ENCODE assay signal across 8 cellular contexts in the genomic region with DNA sequence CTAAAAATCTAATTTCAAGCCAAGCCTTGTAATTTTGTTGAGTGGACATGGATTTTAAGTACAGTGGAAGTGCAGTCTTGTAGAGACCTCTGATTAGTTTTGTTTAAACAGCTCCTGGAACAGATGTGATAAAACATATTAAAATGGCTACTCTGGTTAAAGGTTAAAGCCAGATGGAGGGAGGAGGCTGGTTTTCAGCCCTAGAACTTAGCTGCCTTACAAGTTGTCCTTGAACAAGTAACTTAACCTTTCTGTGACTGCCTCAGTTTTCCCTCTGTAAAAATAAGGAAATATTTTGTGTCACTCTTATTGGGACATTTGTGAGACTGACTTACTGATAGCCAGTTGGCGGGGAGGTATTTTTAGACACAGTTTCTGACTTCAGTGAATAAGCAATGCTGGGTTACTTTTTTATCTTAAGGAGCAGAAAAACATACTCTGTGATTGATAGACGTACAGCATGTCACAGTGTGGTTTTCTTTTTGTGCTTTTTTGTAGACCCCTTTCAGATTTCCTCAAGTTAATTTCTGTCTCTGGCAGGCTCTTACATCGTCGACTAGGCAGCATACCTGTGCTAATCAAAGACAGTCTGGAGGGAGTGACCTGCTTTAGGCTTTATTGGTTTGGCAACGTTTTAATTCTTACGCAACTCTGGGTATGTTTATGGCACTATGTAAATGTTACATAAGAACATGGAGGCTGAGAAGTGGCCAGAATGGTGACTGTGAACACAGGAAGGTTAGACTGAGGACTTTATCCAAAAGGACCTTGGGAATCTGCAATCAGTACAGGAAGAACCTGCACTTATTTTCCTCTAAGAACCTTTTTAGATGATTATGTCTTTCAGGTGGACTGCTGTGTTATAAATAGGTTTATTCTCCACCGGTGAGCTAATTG. TPM values are rescaled to one million over a fixed set of nuclear protein-coding genes. Genes with fewer than 3 reads are reported as not detected.
A peak's percentile ranks its signal among the peaks of the same experiment; 100 is the strongest.
DNase-seq lines count a peak whose midpoint lies in the region; ATAC-seq, FAIRE-seq and TF ChIP-seq lines count a peak whose summit lies in the region.

No MANE protein-coding gene starts in this region.

- no peaks in the 10 kb centered on the region for H3K27me3 Mint-ChIP-seq in activated naive CD4-positive, alpha-beta T cell treated with anti-CD3 and anti-CD28 coated beads, Interleukin-2, amount 50 U/mL, for 24 hours
- H3K27me3 Mint-ChIP-seq in activated naive CD4-positive, alpha-beta T cell treated with anti-CD3 and anti-CD28 coated beads for 36 hours (ENCODE audit: low read depth): peaks cover 4% of the 10 kb centered on the region
- peaks cover 6% of the 10 kb centered on the region for H3K27me3 Mint-ChIP-seq in type B pancreatic cell

- H3K9me2 ChIP-seq in OCI-LY7 (ENCODE audit: insufficient read depth, low read length): no peaks in the 10 kb centered on the region

- WGBS in HepG2 (ENCODE audit: low lambda C conversion rate): 37% methylated on average over 7 of the region's 7 CpGs

- intact Hi-C loops in activated naive CD4-positive, alpha-beta T cell treated with anti-CD3 and anti-CD28 coated beads for 36 hours (cut with micrococcal nuclease): no loop called here
- intact Hi-C loops in ascending aorta (cut with DNase I) (loop anchor here (5.0 kb wide), 2 partner anchors 68 to 328 kb away; no protein-coding TSS in a partner anchor), HepG2 (cut with micrococcal nuclease; ENCODE audit: unreplicated experiment) (no loop called here), OCI-LY7 (cut with micrococcal nuclease; ENCODE audit: unreplicated experiment) (no loop called here)

- H3K36me3 ChIP-seq in ascending aorta: no peaks in the 10 kb centered on the region
- H3K36me3 ChIP-seq in HepG2 (replicated peaks in 1 of 2; ENCODE audit: control insufficient read depth in 1 of 2, insufficient read depth in 2 of 2, low read length in 2 of 2): no peaks in the 10 kb centered on the region; a peak in 1 of 5 replicates
- no peaks in the 10 kb centered on the region for H3K36me3 ChIP-seq in OCI-LY7 (ENCODE audit: insufficient read depth, low read length)

- TF ChIP-seq POLR2A in HepG2 (IDR thresholded peaks at IDR 0.05; ENCODE audit: insufficient read depth in 1 of 2, low read depth in 2 of 2, low read length in 2 of 2): no peak

- no peak for TF ChIP-seq RAD21 in HepG2 (CRISPR knock-in tag; IDR thresholded peaks at IDR 0.05)

- H3K27ac ChIP-seq in ascending aorta (peak overlapping the region; percentile 80 to 85), HepG2 (ENCODE audit: extremely low read length, insufficient read depth, low read length) (peak overlapping the region; percentile 14), OCI-LY7 (ENCODE audit: low read depth, low read length, poor library complexity, severe bottlenecking) (no peak overlapping the region)

- H3K27me3 ChIP-seq in ascending aorta (no peaks in the 10 kb centered on the region), HepG2 (ENCODE audit: control insufficient read depth in 1 of 2, insufficient read depth in 2 of 2, low read length in 2 of 2) (peaks cover 0 to 9% of the 10 kb centered on the region in 2 experiments; a peak in 2 of 5 replicates)

- H3K4me3 Mint-ChIP-seq in activated naive CD4-positive, alpha-beta T cell treated with anti-CD3 and anti-CD28 coated beads, Interleukin-2, amount 50 U/mL, for 24 hours: peak overlapping the region; percentile 80
- H3K4me3 Mint-ChIP-seq in activated naive CD4-positive, alpha-beta T cell treated with anti-CD3 and anti-CD28 coated beads for 36 hours: no peak overlapping the region
- H3K4me3 Mint-ChIP-seq in type B pancreatic cell: peak overlapping the region; percentile 83

- H3K27ac Mint-ChIP-seq in activated naive CD4-positive, alpha-beta T cell treated with anti-CD3 and anti-CD28 coated beads, Interleukin-2, amount 50 U/mL, for 24 hours: peak overlapping the region; percentile 64
- no peak overlapping the region for H3K27ac Mint-ChIP-seq in activated naive CD4-positive, alpha-beta T cell treated with anti-CD3 and anti-CD28 coated beads for 36 hours
- H3K27ac Mint-ChIP-seq in type B pancreatic cell: peak overlapping the region; percentile 61

- ATAC-seq in HepG2: no peak

- H3K9me3 ChIP-seq in ascending aorta: no peaks in the 10 kb centered on the region
- H3K9me3 ChIP-seq in HepG2 (ENCODE audit: low read length): no peaks in the 10 kb centered on the region
- no peaks in the 10 kb centered on the region for H3K9me3 ChIP-seq in OCI-LY7 (ENCODE audit: low read length)

- H3K4me3 ChIP-seq in ascending aorta (peak overlapping the region in 1 of 2 donors; percentile 94), HepG2 (replicated peaks in 1 of 3; ENCODE audit: insufficient read depth in 1 of 3, low read depth in 2 of 3, low read length in 3 of 3) (peak overlapping the region in 2 of 3 experiments; percentile 77 to 85; a peak in 1 of 6 replicates), OCI-LY7 (ENCODE audit: low read depth, low read length, poor library complexity, severe bottlenecking) (no peak overlapping the region)

- H3K36me3 Mint-ChIP-seq in activated naive CD4-positive, alpha-beta T cell treated with anti-CD3 and anti-CD28 coated beads, Interleukin-2, amount 50 U/mL, for 24 hours: peaks cover 4% of the 10 kb centered on the region
- peaks cover 2% of the 10 kb centered on the region for H3K36me3 Mint-ChIP-seq in activated naive CD4-positive, alpha-beta T cell treated with anti-CD3 and anti-CD28 coated beads for 36 hours (ENCODE audit: low read depth)
- peaks cover 6% of the 10 kb centered on the region for H3K36me3 Mint-ChIP-seq in type B pancreatic cell

- peaks cover 62% of the 10 kb centered on the region for H3K4me1 Mint-ChIP-seq in activated naive CD4-positive, alpha-beta T cell treated with anti-CD3 and anti-CD28 coated beads, Interleukin-2, amount 50 U/mL, for 24 hours
- H3K4me1 Mint-ChIP-seq in activated naive CD4-positive, alpha-beta T cell treated with anti-CD3 and anti-CD28 coated beads for 36 hours (ENCODE audit: low read depth): peaks cover 41% of the 10 kb centered on the region
- H3K4me1 Mint-ChIP-seq in type B pancreatic cell (ENCODE audit: unreplicated experiment): peaks cover 59% of the 10 kb centered on the region

- CTCF ChIA-PET in activated naive CD4-positive, alpha-beta T cell treated with anti-CD3 and anti-CD28 coated beads for 36 hours (lab: Charles Lee): interaction anchor here (0.7 to 2.1 kb wide), 6 partner anchors 11 to 49 kb away, joined by 3 to 5 read pairs (median 3); no protein-coding TSS in a partner anchor
- CTCF ChIA-PET in HepG2 (lab: Yijun Ruan, JAX; ENCODE audit: low intra/inter-chr PET ratio, low total read pairs) (no interaction called here), OCI-LY7 (lab: Charles Lee; ENCODE audit: unreplicated experiment) (no interaction called here)

- H3K9me3 Mint-ChIP-seq in activated naive CD4-positive, alpha-beta T cell treated with anti-CD3 and anti-CD28 coated beads, Interleukin-2, amount 50 U/mL, for 24 hours: no peaks in the 10 kb centered on the region
- H3K9me3 Mint-ChIP-seq in activated naive CD4-positive, alpha-beta T cell treated with anti-CD3 and anti-CD28 coated beads for 36 hours: no peaks in the 10 kb centered on the region
- H3K9me3 Mint-ChIP-seq in type B pancreatic cell: no peaks in the 10 kb centered on the region

- POLR2A ChIA-PET in HepG2 (lab: Yijun Ruan, JAX) (no interaction called here), OCI-LY7 (lab: Charles Lee) (interaction anchor here (0.8 to 1.1 kb wide), 2 partner anchors 45 to 441 kb away, joined by 3 read pairs; no protein-coding TSS in a partner anchor)

- H2AFZ ChIP-seq in HepG2 (ENCODE audit: low read length): no peak overlapping the region
- no peak overlapping the region for H2AFZ ChIP-seq in OCI-LY7 (ENCODE audit: low read length)

- DNase-seq in activated naive CD4-positive, alpha-beta T cell treated with anti-CD3 and anti-CD28 coated beads for 36 hours: no peak
- no peak for DNase-seq in ascending aorta (ENCODE audit: low spot score in 2 of 2)
- DNase-seq in HepG2 (ENCODE audit: low spot score): peak; percentile 55
- no peak for DNase-seq in type B pancreatic cell (ENCODE audit: extremely low spot score, unreplicated experiment)
- no peak for DNase-seq in OCI-LY7 (ENCODE audit: low spot score)
- DNase-seq in DMS79 (lab: John Stamatoyannopoulos, UW): no peak
- no peak for DNase-seq in NCI-H1694 (lab: John Stamatoyannopoulos, UW)

- H3K4me2 ChIP-seq in HepG2 (ENCODE audit: low read depth, low read length): peak overlapping the region; percentile 93
- no peak overlapping the region for H3K4me2 ChIP-seq in OCI-LY7 (ENCODE audit: low read length)

- H3K9ac ChIP-seq in HepG2 (ENCODE audit: insufficient read depth, low read depth, low read length): peak overlapping the region; percentile 3; the same call in 1 of the 2 replicates

- H3K79me2 ChIP-seq in HepG2 (ENCODE audit: insufficient read depth, low read length): peaks cover 73% of the 10 kb centered on the region
- no peaks in the 10 kb centered on the region for H3K79me2 ChIP-seq in OCI-LY7 (ENCODE audit: insufficient read depth, low read depth, low read length)

- no peaks in the 10 kb centered on the region for H4K20me1 ChIP-seq in HepG2 (ENCODE audit: insufficient read depth, low read length)
- peaks cover 4% of the 10 kb centered on the region; the same call in 1 of the 2 replicates for H4K20me1 ChIP-seq in OCI-LY7 (ENCODE audit: insufficient read depth, low read length)

- peak; percentile 58 for FAIRE-seq in HepG2 (lab: Jason Lieb, UNC)

- in situ Hi-C loops in HepG2 (cut with HindIII; ENCODE audit: extremely low pct_ligation_motif_present, low pct_unique_long_range_greater_than_20kb): no loop called here

- H3K4me1 ChIP-seq in ascending aorta (peaks cover 9 to 26% of the 10 kb centered on the region in 2 donors), HepG2 (ENCODE audit: insufficient read depth, low read length) (peaks cover 70% of the 10 kb centered on the region), OCI-LY7 (ENCODE audit: insufficient read depth, low read length, poor library complexity, severe bottlenecking) (peaks cover 18% of the 10 kb centered on the region)

- TF ChIP-seq EP300 in HepG2 (IDR thresholded peaks at IDR 0.05; ENCODE audit: low read depth in 2 of 2, low read length in 2 of 2) (peak in 1 of 2 experiments; percentile 38; a peak in 1 of 4 replicates), HepG2 (CRISPR knock-in tag; IDR thresholded peaks at IDR 0.05; ENCODE audit: borderline replicate concordance) (no peak)

- TF ChIP-seq CTCF in ascending aorta (IDR thresholded peaks at IDR 0.05) (no peak), HepG2 (CRISPR knock-in tag; IDR thresholded peaks at IDR 0.05) (no peak), type B pancreatic cell (conservative IDR thresholded peaks at IDR 0.05) (no peak), OCI-LY7 (conservative IDR thresholded peaks at IDR 0.05; ENCODE audit: low read length) (no peak)

- no TSS peak for BruUV-seq in HepG2 (replicated peaks; lab: Mats Ljungman, UMichigan)
- no TSS peak for BruUV-seq in OCI-LY7 (replicated peaks; lab: Mats Ljungman, UMichigan)

RNA-seq across cellular contexts. Expression of a gene that starts 3.2 kb away (rescaled TPM):
- 1 to 10 TPM; 8.7 to 9.1 TPM for total RNA-seq in activated naive CD4-positive, alpha-beta T cell treated with anti-CD3 and anti-CD28 coated beads for 36 hours
- total RNA-seq in ascending aorta (18.7 TPM), HepG2 (2016; rRNA removed; fragmentation: Illumina TruSeq; extraction: Trizol) (5.8 and 8.9 TPM in 2 replicates), type B pancreatic cell (ENCODE audit: low replicate concordance) (36.0 and 36.1 TPM in 2 replicates), OCI-LY7 (2022) (6.1 and 6.8 TPM in 2 replicates)
- 2.0 and 2.2 TPM in 2 replicates for total RNA-seq in HepG2 (2016; cell fraction: cytosol; rRNA removed; fragmentation: Illumina TruSeq; extraction: Trizol; ENCODE audit: low read depth)
- 4.3 and 9.8 TPM in 2 replicates for total RNA-seq in HepG2 (2016; cell fraction: insoluble cytoplasmic fraction; rRNA removed; fragmentation: Illumina TruSeq; extraction: Trizol)
- 5.4 and 7.6 TPM in 2 replicates for total RNA-seq in HepG2 (2016; cell fraction: membrane; rRNA removed; fragmentation: Illumina TruSeq; extraction: Trizol)
- 9.9 and 14.3 TPM in 2 replicates for total RNA-seq in HepG2 (2016; cell fraction: nucleus; rRNA removed; fragmentation: Illumina TruSeq; extraction: Trizol)
- 12.1 and 14.1 TPM in 2 replicates for polyA plus RNA-seq in HepG2 (2011; rRNA removed)
- polyA plus RNA-seq in HepG2 (2011; cell fraction: cytosol; rRNA removed): 12.0 and 13.7 TPM in 2 replicates
- 12.5 and 12.9 TPM in 2 replicates for polyA plus RNA-seq in HepG2 (2011; cell fraction: nucleus; rRNA removed)
- 10.8 and 11.8 TPM in 2 replicates for polyA plus RNA-seq in HepG2 (2012)
- polyA plus RNA-seq in HepG2 (2016; cell fraction: cytosol; fragmentation: Illumina TruSeq; extraction: Trizol; ENCODE audit: low read depth): 1.1 and 1.3 TPM in 2 replicates
- polyA plus RNA-seq in HepG2 (2016; cell fraction: insoluble cytoplasmic fraction; fragmentation: Illumina TruSeq; extraction: Trizol; ENCODE audit: low read depth): 5.3 and 5.6 TPM in 2 replicates
- polyA plus RNA-seq in HepG2 (2016; cell fraction: membrane; fragmentation: Illumina TruSeq; extraction: Trizol; ENCODE audit: low read depth): 3.8 and 4.6 TPM in 2 replicates
- polyA plus RNA-seq in HepG2 (2016; cell fraction: nucleus; fragmentation: Illumina TruSeq; extraction: Trizol; ENCODE audit: insufficient read depth, low read depth): 16.9 and 17.0 TPM in 2 replicates
- polyA minus RNA-seq in HepG2 (2011; rRNA and poly(A)+ RNA removed; ENCODE audit: low replicate concordance): 22.8 and 32.8 TPM in 2 replicates
- polyA minus RNA-seq in HepG2 (2011; cell fraction: cytosol; rRNA and poly(A)+ RNA removed): 9.7 and 13.2 TPM in 2 replicates
- 12.1 and 14.2 TPM in 2 replicates for polyA minus RNA-seq in HepG2 (2011; cell fraction: nucleus; rRNA and poly(A)+ RNA removed)
- 3.0 and 4.1 TPM in 2 replicates for total RNA-seq in OCI-LY7 (2014; rRNA removed; shearing (Covaris generic))

RNA-seq across cellular contexts. Expression of a gene that starts 47.4 kb away (rescaled TPM):
- total RNA-seq in activated naive CD4-positive, alpha-beta T cell treated with anti-CD3 and anti-CD28 coated beads for 36 hours: not detected
- total RNA-seq in ascending aorta (308 TPM), HepG2 (2016; rRNA removed; fragmentation: Illumina TruSeq; extraction: Trizol) (not detected in 2 replicates), type B pancreatic cell (ENCODE audit: low replicate concordance) (0.46 and 0.95 TPM in 2 replicates), OCI-LY7 (2022) (not detected in 2 replicates)
- total RNA-seq in HepG2 (2016; cell fraction: cytosol; rRNA removed; fragmentation: Illumina TruSeq; extraction: Trizol; ENCODE audit: low read depth): not detected in 2 replicates
- total RNA-seq in HepG2 (2016; cell fraction: insoluble cytoplasmic fraction; rRNA removed; fragmentation: Illumina TruSeq; extraction: Trizol): not detected in 2 replicates
- total RNA-seq in HepG2 (2016; cell fraction: membrane; rRNA removed; fragmentation: Illumina TruSeq; extraction: Trizol): not detected in 2 replicates
- total RNA-seq in HepG2 (2016; cell fraction: nucleus; rRNA removed; fragmentation: Illumina TruSeq; extraction: Trizol): not detected in 2 replicates
- polyA plus RNA-seq in HepG2 (2011; rRNA removed): not detected in 2 replicates
- not detected in 2 replicates for polyA plus RNA-seq in HepG2 (2011; cell fraction: cytosol; rRNA removed)
- polyA plus RNA-seq in HepG2 (2011; cell fraction: nucleus; rRNA removed): not detected in 2 replicates
- not detected in 2 replicates for polyA plus RNA-seq in HepG2 (2012)
- not detected in 2 replicates for polyA plus RNA-seq in HepG2 (2016; cell fraction: cytosol; fragmentation: Illumina TruSeq; extraction: Trizol; ENCODE audit: low read depth)
- not detected in 2 replicates for polyA plus RNA-seq in HepG2 (2016; cell fraction: insoluble cytoplasmic fraction; fragmentation: Illumina TruSeq; extraction: Trizol; ENCODE audit: low read depth)
- polyA plus RNA-seq in HepG2 (2016; cell fraction: membrane; fragmentation: Illumina TruSeq; extraction: Trizol; ENCODE audit: low read depth): not detected in 2 replicates
- polyA plus RNA-seq in HepG2 (2016; cell fraction: nucleus; fragmentation: Illumina TruSeq; extraction: Trizol; ENCODE audit: insufficient read depth, low read depth): not detected in 2 replicates
- 0.05 TPM in 1 of 2 replicates, not detected in the other for polyA minus RNA-seq in HepG2 (2011; rRNA and poly(A)+ RNA removed; ENCODE audit: low replicate concordance)
- not detected in 2 replicates for polyA minus RNA-seq in HepG2 (2011; cell fraction: cytosol; rRNA and poly(A)+ RNA removed)
- polyA minus RNA-seq in HepG2 (2011; cell fraction: nucleus; rRNA and poly(A)+ RNA removed): not detected in 2 replicates
- total RNA-seq in OCI-LY7 (2014; rRNA removed; shearing (Covaris generic)): not detected in 2 replicates

RNA-seq across cellular contexts. Expression of a gene that starts 52.0 kb away (rescaled TPM):
- total RNA-seq in activated naive CD4-positive, alpha-beta T cell treated with anti-CD3 and anti-CD28 coated beads for 36 hours: 10 to 100 TPM; 14.7 to 14.8 TPM
- total RNA-seq in ascending aorta: 32.6 TPM
- total RNA-seq in HepG2 (2016; rRNA removed; fragmentation: Illumina TruSeq; extraction: Trizol): 7.2 and 10.9 TPM in 2 replicates
- 3.8 and 3.9 TPM in 2 replicates for total RNA-seq in HepG2 (2016; cell fraction: cytosol; rRNA removed; fragmentation: Illumina TruSeq; extraction: Trizol; ENCODE audit: low read depth)
- total RNA-seq in HepG2 (2016; cell fraction: insoluble cytoplasmic fraction; rRNA removed; fragmentation: Illumina TruSeq; extraction: Trizol): 5.9 and 12.2 TPM in 2 replicates
- 6.3 and 7.1 TPM in 2 replicates for total RNA-seq in HepG2 (2016; cell fraction: membrane; rRNA removed; fragmentation: Illumina TruSeq; extraction: Trizol)
- total RNA-seq in HepG2 (2016; cell fraction: nucleus; rRNA removed; fragmentation: Illumina TruSeq; extraction: Trizol): 8.6 and 10.4 TPM in 2 replicates
- polyA plus RNA-seq in HepG2 (2011; rRNA removed): 2.9 and 4.5 TPM in 2 replicates
- polyA plus RNA-seq in HepG2 (2011; cell fraction: cytosol; rRNA removed): 3.7 and 3.8 TPM in 2 replicates
- 7.5 and 12.9 TPM in 2 replicates for polyA plus RNA-seq in HepG2 (2011; cell fraction: nucleus; rRNA removed)
- 3.6 and 4.0 TPM in 2 replicates for polyA plus RNA-seq in HepG2 (2012)
- 0.84 and 1.5 TPM in 2 replicates for polyA plus RNA-seq in HepG2 (2016; cell fraction: cytosol; fragmentation: Illumina TruSeq; extraction: Trizol; ENCODE audit: low read depth)
- polyA plus RNA-seq in HepG2 (2016; cell fraction: insoluble cytoplasmic fraction; fragmentation: Illumina TruSeq; extraction: Trizol; ENCODE audit: low read depth): 5.5 TPM in 2 replicates
- polyA plus RNA-seq in HepG2 (2016; cell fraction: membrane; fragmentation: Illumina TruSeq; extraction: Trizol; ENCODE audit: low read depth): 2.0 and 2.7 TPM in 2 replicates
- 17.1 and 20.1 TPM in 2 replicates for polyA plus RNA-seq in HepG2 (2016; cell fraction: nucleus; fragmentation: Illumina TruSeq; extraction: Trizol; ENCODE audit: insufficient read depth, low read depth)
- 0.21 and 6.7 TPM in 2 replicates for polyA minus RNA-seq in HepG2 (2011; rRNA and poly(A)+ RNA removed; ENCODE audit: low replicate concordance)
- polyA minus RNA-seq in HepG2 (2011; cell fraction: cytosol; rRNA and poly(A)+ RNA removed): 1.3 and 2.7 TPM in 2 replicates
- polyA minus RNA-seq in HepG2 (2011; cell fraction: nucleus; rRNA and poly(A)+ RNA removed): 4.9 and 8.2 TPM in 2 replicates
- 4.2 and 16.5 TPM in 2 replicates for total RNA-seq in type B pancreatic cell (ENCODE audit: low replicate concordance)
- 0.41 and 0.66 TPM in 2 replicates for total RNA-seq in OCI-LY7 (2014; rRNA removed; shearing (Covaris generic))
- total RNA-seq in OCI-LY7 (2022): 0.89 and 1.3 TPM in 2 replicates

Comparison
In these comparisons a context has a peak if more than half of its experiments do, and no peak if none do; other contexts are left out.
1. RNA of a gene that starts 47.4 kb away (total RNA-seq): 308 TPM in ascending aorta (single experiment); 0.46 to 0.95 TPM in type B pancreatic cell, not detected in activated naive CD4-positive, alpha-beta T cell treated with anti-CD3 and anti-CD28 coated beads for 36 hours, not detected in HepG2 and not detected in OCI-LY7; every median in the first group is over 100 times any median in the second.